17 cellular contexts compared by ENCODE assay signal in genomic region chr2:63484901-63485300, GRCh38.
"Had no signal": no experiment of that assay in that cellular context is flagged by ENCODE, and none has a peak within 500 bp of the region (broad histone marks: within the 10 kb centered on the region; RNA-seq: fewer than 3 reads in every experiment).

No MANE protein-coding gene starts in this region.

- H3K9me3 ChIP-seq: adrenal gland, breast epithelium, right lobe of liver, tibial artery had no signal

- H3K9ac ChIP-seq: parathyroid adenoma had no signal

- ATAC-seq: activated CD8-positive, alpha-beta T cell treated with anti-CD3 and anti-CD28 coated beads, Interleukin-2, amount 10 ng/mL, durations not matched to agents 7 days and 5 days; activated naive CD4-positive, alpha-beta T cell treated with anti-CD3 and anti-CD28 coated beads, Interleukin-2, amount 50 U/mL, for 72 hours; right lobe of liver; T-cell had no signal

- H3K36me3 ChIP-seq: adrenal gland, breast epithelium, right lobe of liver had no signal

- H3K4me1 ChIP-seq: adrenal gland, breast epithelium, parathyroid adenoma, right lobe of liver, tibial artery had no signal

- H3K27me3 ChIP-seq: adrenal gland, breast epithelium, right lobe of liver, tibial artery had no signal

- H3K4me3 ChIP-seq: adrenal gland, breast epithelium, coronary artery, right lobe of liver, skin epidermis, tibial artery had no signal

- DNase-seq: activated CD4-positive, alpha-beta T cell treated with anti-CD3 and anti-CD28 coated beads, Interleukin-2, amount 10 ng/mL, durations not matched to agents 7 days and 5 days; activated CD4-positive, CD25-positive, alpha-beta regulatory T cell treated with anti-CD3 and anti-CD28 coated beads, Interleukin-2, amount 50 U/mL, for 72 hours; activated CD8-positive, alpha-beta T cell treated with anti-CD3 and anti-CD28 coated beads, Interleukin-2, amount 10 ng/mL, durations not matched to agents 7 days and 5 days; activated gamma-delta T cell treated with Interleukin-2 at 50 U/mL for 16 hours; adrenal gland; erythroblast; foreskin fibroblast; right lobe of liver; stimulated activated CD4-positive, alpha-beta T cell treated with anti-CD3 and anti-CD28 coated beads, Interleukin-1b, Interleukin-23, amount 100 ng/mL, for 48 hours; T-cell; tibial artery had no signal

- H3K27ac ChIP-seq: adrenal gland, breast epithelium, coronary artery, parathyroid adenoma, right lobe of liver, skin epidermis, tibial artery, VCaP had no signal

- H2AFZ ChIP-seq: parathyroid adenoma had no signal
